ENCODE assay signal across 1 cellular context in genomic region chr13:112587767-112588489, GRCh38.
A peak's percentile ranks its signal among the peaks of the same experiment; 100 is the strongest.
TF ChIP-seq lines count a peak whose summit lies in the region.

Gene TUBGCP3 (minus strand): TSS chr13:112588153. CDS start chr13:112587980, 173 bp downstream.

TF ChIP-seq in HepG2, 621 proteins besides CTCF, POLR2A, EP300 and RAD21 (continued from another document and continues in another):
- TF ChIP-seq THAP9 (CRISPR knock-in tag; IDR thresholded peaks at IDR 0.05; ENCODE audit: borderline replicate concordance) = peak; percentile 87
- TF ChIP-seq ZNF207 (IDR thresholded peaks at IDR 0.05; ENCODE audit: borderline replicate concordance) = no peak
- peak; percentile 68 for TF ChIP-seq FOXP4 (CRISPR knock-in tag; IDR thresholded peaks at IDR 0.05)
- no peak for TF ChIP-seq ZNF3 (CRISPR knock-in tag; IDR thresholded peaks at IDR 0.05)
- peak; percentile 93 for TF ChIP-seq KMT2B (CRISPR knock-in tag; IDR thresholded peaks at IDR 0.05)
- TF ChIP-seq ZNF253 (CRISPR knock-in tag; IDR thresholded peaks at IDR 0.05; ENCODE audit: borderline replicate concordance) = peak; percentile 89
- no peak for TF ChIP-seq ATM (IDR thresholded peaks at IDR 0.05; ENCODE audit: borderline replicate concordance)
- TF ChIP-seq NKX3-1 (CRISPR knock-in tag; IDR thresholded peaks at IDR 0.05) = peak; percentile 95
- peak; percentile 93 for TF ChIP-seq SPEN (CRISPR knock-in tag; IDR thresholded peaks at IDR 0.05; ENCODE audit: low read depth)
- peak; percentile 94 for TF ChIP-seq ASH2L (IDR thresholded peaks at IDR 0.05; ENCODE audit: insufficient read length, low read depth, low read length)
- TF ChIP-seq ZGPAT (CRISPR knock-in tag; IDR thresholded peaks at IDR 0.05) = peak; percentile 74; the same call in 1 of the 2 replicates
- peak; percentile 95 for TF ChIP-seq TEAD2 (CRISPR knock-in tag; IDR thresholded peaks at IDR 0.05)
- TF ChIP-seq DRAP1 (CRISPR knock-in tag; IDR thresholded peaks at IDR 0.05) = peak; percentile 64
- peak; percentile 92 for TF ChIP-seq SATB2 (CRISPR knock-in tag; IDR thresholded peaks at IDR 0.05)
- peak; percentile 77; the same call in 1 of the 2 replicates for TF ChIP-seq STAT5B (CRISPR knock-in tag; IDR thresholded peaks at IDR 0.05)
- peak; percentile 91 for TF ChIP-seq ZNF232 (CRISPR knock-in tag; IDR thresholded peaks at IDR 0.05; ENCODE audit: borderline replicate concordance)
- peak; percentile 68; the same call in 1 of the 2 replicates for TF ChIP-seq PRDM15 (CRISPR knock-in tag; IDR thresholded peaks at IDR 0.05)
- peak; percentile 46; the same call in 1 of the 2 replicates for TF ChIP-seq NCOA1 (CRISPR knock-in tag; IDR thresholded peaks at IDR 0.05)
- no peak for TF ChIP-seq ZNF335 (CRISPR knock-in tag; IDR thresholded peaks at IDR 0.05)
- TF ChIP-seq NFYB (CRISPR knock-in tag; IDR thresholded peaks at IDR 0.05) = peak; percentile 35; the same call in 1 of the 2 replicates
- TF ChIP-seq HHEX (CRISPR knock-in tag; IDR thresholded peaks at IDR 0.05) = no peak
- no peak for TF ChIP-seq TCF12 (IDR thresholded peaks at IDR 0.05)
- peak; percentile 47; the same call in 1 of the 2 replicates for TF ChIP-seq TCF12 (CRISPR knock-in tag; IDR thresholded peaks at IDR 0.05)
- TF ChIP-seq ZNF513 (CRISPR knock-in tag; conservative IDR thresholded peaks at IDR 0.05) = peak; percentile 36; the same call in 1 of the 2 replicates
- TF ChIP-seq MTA1 (CRISPR knock-in tag; IDR thresholded peaks at IDR 0.05; ENCODE audit: borderline replicate concordance) = peak; percentile 96
- TF ChIP-seq ZNF768 (CRISPR knock-in tag; IDR thresholded peaks at IDR 0.05) = peak; percentile 86
- TF ChIP-seq NFKB2 (CRISPR knock-in tag; IDR thresholded peaks at IDR 0.05; ENCODE audit: borderline replicate concordance) = peak; percentile 98
- TF ChIP-seq MLXIP (CRISPR knock-in tag; IDR thresholded peaks at IDR 0.05; ENCODE audit: borderline replicate concordance) = peak; percentile 91; the same call in 1 of the 2 replicates
- TF ChIP-seq CENPX (CRISPR knock-in tag; IDR thresholded peaks at IDR 0.05) = no peak
- TF ChIP-seq KDM5A (IDR thresholded peaks at IDR 0.05; ENCODE audit: borderline replicate concordance, low read length) = no peak
- 0 out of 2 replicates have a peak, but pooled peaks have one; percentile 11 for TF ChIP-seq IRF2 (CRISPR knock-in tag; IDR thresholded peaks at IDR 0.05)
- TF ChIP-seq RARG (CRISPR knock-in tag; IDR thresholded peaks at IDR 0.05; ENCODE audit: low read depth) = peak; percentile 90; the same call in 1 of the 2 replicates
- TF ChIP-seq ZNF670 (CRISPR knock-in tag; IDR thresholded peaks at IDR 0.05; ENCODE audit: borderline replicate concordance) = peak; percentile 83; the same call in 1 of the 2 replicates
- 0 out of 2 replicates have a peak, but pooled peaks have one; percentile 48 for TF ChIP-seq ZNF224 (CRISPR knock-in tag; IDR thresholded peaks at IDR 0.05)
- peak; percentile 84; the same call in 1 of the 2 replicates for TF ChIP-seq TERF1 (CRISPR knock-in tag; IDR thresholded peaks at IDR 0.05)
- peak; percentile 97 for TF ChIP-seq CHCHD3 (CRISPR knock-in tag; IDR thresholded peaks at IDR 0.05)
- TF ChIP-seq ZNF629 (CRISPR knock-in tag; conservative IDR thresholded peaks at IDR 0.05) = peak; percentile 41
- TF ChIP-seq MED13 (CRISPR knock-in tag; IDR thresholded peaks at IDR 0.05) = peak; percentile 90
- 0 out of 2 replicates have a peak, but pooled peaks have one; percentile 58 for TF ChIP-seq GATA4 (IDR thresholded peaks at IDR 0.05; ENCODE audit: borderline replicate concordance, low read depth)
- TF ChIP-seq FOXA3 (CRISPR knock-in tag; IDR thresholded peaks at IDR 0.05) = peak; percentile 62
- 0 out of 2 replicates have a peak, but pooled peaks have one; percentile 53 for TF ChIP-seq ZFP62 (CRISPR knock-in tag; IDR thresholded peaks at IDR 0.05)
- TF ChIP-seq JDP2 (CRISPR knock-in tag; IDR thresholded peaks at IDR 0.05; ENCODE audit: borderline replicate concordance) = peak; percentile 95
- TF ChIP-seq RELA (CRISPR knock-in tag; IDR thresholded peaks at IDR 0.05) = peak; percentile 29; the same call in 1 of the 2 replicates
